Comparison of ENCODE assay signal across 19 cellular contexts in genomic region chr4:3847211-3847940, GRCh38.
A peak's percentile ranks its signal among the peaks of the same experiment; 100 is the strongest.
DNase-seq lines count a peak whose midpoint lies in the region; ATAC-seq, FAIRE-seq and TF ChIP-seq lines count a peak whose summit lies in the region.
"Had no signal": no experiment of that assay in that cellular context is flagged by ENCODE, and none has a peak within 500 bp of the region (broad histone marks: within the 10 kb centered on the region; RNA-seq: fewer than 3 reads in every experiment).

No MANE protein-coding gene starts in this region.

- no peak for TF ChIP-seq RAD21 in H1 (IDR thresholded peaks at IDR 0.05 in 1 of 2, conservative IDR thresholded peaks at IDR 0.05 in 1 of 2; ENCODE audit: low read depth in 2 of 2, low read length in 2 of 2)

- no peak overlapping the region for H3K9ac ChIP-seq in H1 (replicated peaks in 1 of 4; ENCODE audit: extremely low read depth in 1 of 4, low read depth in 3 of 4, low read length in 3 of 4)
- H3K9ac ChIP-seq in mesendoderm (ENCODE audit: low read length): no peak overlapping the region

- FAIRE-seq in H1 (lab: Jason Lieb, UNC): no peak
- FAIRE-seq: A204.1, D721Med, GM12892, GM18507, HepG2 had no signal

- no peak overlapping the region for H2BK120ac ChIP-seq in H1 (replicated peaks; ENCODE audit: low read depth, low read length)
- no peak overlapping the region for H2BK120ac ChIP-seq in mesendoderm (ENCODE audit: low read depth, low read length)

- H4K8ac ChIP-seq in H1 (ENCODE audit: extremely low read depth, insufficient read depth, low read length): no peak overlapping the region
- H4K8ac ChIP-seq in mesendoderm (ENCODE audit: low read depth, low read length): no peak overlapping the region

- H4K20me1 ChIP-seq in H1 (replicated peaks in 1 of 2; ENCODE audit: control insufficient read depth in 1 of 2, insufficient read depth in 2 of 2, low read length in 2 of 2): no peaks in the 10 kb centered on the region

- TF ChIP-seq POLR2A in H1 (IDR thresholded peaks at IDR 0.05; ENCODE audit: control extremely low read depth in 1 of 2, low read depth in 2 of 2, low read length in 2 of 2) (no peak), prostate gland (IDR thresholded peaks at IDR 0.05) (no peak)

- H3K23me2 ChIP-seq in H1 (ENCODE audit: low read depth, low read length): no peaks in the 10 kb centered on the region

- 79% methylated on average over 10 of the region's 11 CpGs; no CpG with 5 or more reads in 1 of the 2 experiments for WGBS in H1 (ENCODE audit: extremely low coverage in 1 of 2, insufficient coverage in 1 of 2, insufficient read length in 1 of 2, insufficient replicate concordance in 2 of 2, low coverage in 1 of 2, low lambda C conversion rate in 2 of 2, missing lambda C conversion rate in 1 of 2), 2 experiments
- WGBS in mesendoderm (ENCODE audit: extremely low coverage, insufficient coverage, low lambda C conversion rate): no CpG with 5 or more reads among the region's 11 CpGs
- WGBS in prostate gland: 87% methylated on average over 11 of the region's 11 CpGs

- intact Hi-C loops in prostate gland (cut with DNase I): no loop called here

- TF ChIP-seq EP300 in H1 (IDR thresholded peaks at IDR 0.05; ENCODE audit: borderline replicate concordance in 1 of 2, low read depth in 2 of 2, low read length in 2 of 2): no peak

- H3K18ac ChIP-seq in H1 (ENCODE audit: extremely low read depth, low read length): no peak overlapping the region
- no peak overlapping the region for H3K18ac ChIP-seq in mesendoderm (ENCODE audit: low read length)

- H3K27me3 ChIP-seq in H1 (replicated peaks in 1 of 4; ENCODE audit: control insufficient read depth in 3 of 4, extremely low read depth in 1 of 4, insufficient read depth in 3 of 4, low read length in 3 of 4) (no peaks in the 10 kb centered on the region; a peak in 1 of 7 replicates), mesendoderm (ENCODE audit: insufficient read depth, low read length, poor library complexity) (no peaks in the 10 kb centered on the region), prostate gland (replicated peaks; ENCODE audit: insufficient read depth) (no peaks in the 10 kb centered on the region)
- H3K27me3 ChIP-seq: BE2C had no signal

- no peak overlapping the region for H4K91ac ChIP-seq in H1 (replicated peaks; ENCODE audit: insufficient read length, low read length)

- peak overlapping the region; percentile 60; the same call in 1 of the 2 replicates for H2BK5ac ChIP-seq in H1 (ENCODE audit: low read depth, low read length)
- peak overlapping the region; percentile 34 for H2BK5ac ChIP-seq in mesendoderm (ENCODE audit: low read length)

- H3K27ac ChIP-seq in H1 (ENCODE audit: low read depth, low read length) (no peak overlapping the region), mesendoderm (ENCODE audit: low read depth, low read length) (peak overlapping the region; percentile 55), prostate gland (no peak overlapping the region)

- no peaks in the 10 kb centered on the region for H3K36me3 ChIP-seq in H1 (ENCODE audit: control insufficient read depth in 2 of 4, insufficient read depth in 4 of 4, low read length in 3 of 4)
- H3K36me3 ChIP-seq in mesendoderm (ENCODE audit: control insufficient read depth, insufficient read depth, low read length): no peaks in the 10 kb centered on the region
- H3K36me3 ChIP-seq in prostate gland: no peaks in the 10 kb centered on the region
- H3K36me3 ChIP-seq: BE2C, HAP-1 had no signal

- H3K56ac ChIP-seq in H1 (replicated peaks; ENCODE audit: insufficient read length, low read depth, low read length): no peak overlapping the region
- H3K56ac ChIP-seq in mesendoderm (ENCODE audit: low read length): peak overlapping the region; percentile 59

- DNase-seq in NCI-H82 treated with DMSO at 0.1 percent for 48 hours (lab: John Stamatoyannopoulos, UW; ENCODE audit: unreplicated experiment) (peak; percentile 12), H1 (ENCODE audit: low read depth in 1 of 2, low spot score in 2 of 2) (no peak), mesendoderm (peak; percentile 97), pons (ENCODE audit: low spot score) (no peak), prostate gland (ENCODE audit: low spot score) (no peak), NCI-H187 treated with DMSO at 0.1 percent for 48 hours (lab: John Stamatoyannopoulos, UW) (no peak)
- DNase-seq: ACHN; BE2C; C1 segment of cervical spinal cord; Caco-2; CD4-positive, CD25-positive, alpha-beta regulatory T cell; GDM1 had no signal

- no peak overlapping the region for H4K5ac ChIP-seq in H1 (ENCODE audit: insufficient read length, low read depth, low read length)
- no peak overlapping the region for H4K5ac ChIP-seq in mesendoderm (ENCODE audit: low read length)

- TF ChIP-seq CTCF in H1 (IDR thresholded peaks at IDR 0.05; ENCODE audit: control extremely low read depth in 1 of 3, insufficient read depth in 1 of 3, low read depth in 1 of 3, low read length in 3 of 3) (no peak), prostate gland (IDR thresholded peaks at IDR 0.05) (no peak)

- no peak overlapping the region for H2BK20ac ChIP-seq in H1 (ENCODE audit: low read length)

- H2BK15ac ChIP-seq in H1 (ENCODE audit: low read length): no peak overlapping the region
- no peak overlapping the region for H2BK15ac ChIP-seq in mesendoderm (replicated peaks; ENCODE audit: low read depth)

- H3K4me3 ChIP-seq in H1 (ENCODE audit: extremely low read depth in 1 of 4, insufficient read depth in 2 of 4, low read depth in 3 of 4, low read length in 4 of 4) (no peak overlapping the region), mesendoderm (ENCODE audit: low read length) (no peak overlapping the region), prostate gland (no peak overlapping the region)
- H3K4me3 ChIP-seq: HAP-1 had no signal

- H2AK5ac ChIP-seq in H1 (ENCODE audit: low read depth, low read length) (no peak overlapping the region), mesendoderm (ENCODE audit: low read length) (no peak overlapping the region)

- no peak overlapping the region for H3K14ac ChIP-seq in H1 (ENCODE audit: insufficient read length)

- H3K4ac ChIP-seq in H1 (replicated peaks; ENCODE audit: insufficient read length, low read depth, low read length) (no peak overlapping the region), mesendoderm (ENCODE audit: low read depth, low read length) (peak overlapping the region; percentile 7)

- H2BK12ac ChIP-seq in H1 (ENCODE audit: low read depth, low read length): no peak overlapping the region; the same call in 1 of the 2 replicates

- H3K4me1 ChIP-seq in H1 (replicated peaks in 1 of 4; ENCODE audit: control insufficient read depth in 3 of 4, insufficient read depth in 4 of 4, low read length in 3 of 4) (peaks cover 0 to 9% (median 5%) of the 10 kb centered on the region in 4 experiments; a peak in 6 of 7 replicates), mesendoderm (ENCODE audit: control insufficient read depth, low read depth, low read length) (peaks cover 11% of the 10 kb centered on the region), prostate gland (replicated peaks) (no peaks in the 10 kb centered on the region)
- H3K4me1 ChIP-seq: Caco-2, HAP-1 had no signal

- no peak overlapping the region for H3K4me2 ChIP-seq in H1 (ENCODE audit: insufficient read depth in 1 of 2, low read depth in 2 of 2, low read length in 2 of 2)
- H3K4me2 ChIP-seq in mesendoderm (ENCODE audit: low read length): no peak overlapping the region

- H3K79me2 ChIP-seq in H1 (ENCODE audit: control insufficient read depth in 1 of 2, insufficient read depth in 2 of 2, low read length in 2 of 2) (no peaks in the 10 kb centered on the region), mesendoderm (ENCODE audit: control insufficient read depth, insufficient read depth, low read length) (no peaks in the 10 kb centered on the region)

- POLR2A ChIA-PET in H1 (lab: Charles Lee; ENCODE audit: partially characterized antibody): interaction anchor here (0.9 kb wide), 1 partner anchor 17 kb away, joined by 3 read pairs; no protein-coding TSS in a partner anchor

- H3K23ac ChIP-seq in H1 (ENCODE audit: insufficient read length) (no peak overlapping the region), mesendoderm (ENCODE audit: low read length) (no peak overlapping the region)

- ATAC-seq in GM21367 (IDR thresholded peaks at IDR 0.05; ENCODE audit: unreplicated experiment): no peak
- ATAC-seq: HepG2 had no signal

- CTCF ChIA-PET in H1 (lab: Charles Lee; ENCODE audit: partially characterized antibody): interaction anchor here (1.1 to 3.4 kb wide), 6 partner anchors 10 to 155 kb away, joined by 3 to 20 read pairs (median 3); no protein-coding TSS in a partner anchor

- H3K9me3 ChIP-seq in H1 (ENCODE audit: insufficient read depth in 2 of 2, low read depth in 1 of 2, low read length in 1 of 2): peaks cover 3 to 8% of the 10 kb centered on the region in 2 experiments; a peak in 3 of 4 replicates
- H3K9me3 ChIP-seq in prostate gland: no peaks in the 10 kb centered on the region
- H3K9me3 ChIP-seq: BE2C, Caco-2, HAP-1 had no signal

- no peaks in the 10 kb centered on the region for H3K79me1 ChIP-seq in H1 (ENCODE audit: low read depth, low read length)
- no peaks in the 10 kb centered on the region for H3K79me1 ChIP-seq in mesendoderm (ENCODE audit: low read length)

- H2AFZ ChIP-seq in H1 (ENCODE audit: low read length): no peak overlapping the region; the same call in 1 of the 2 replicates

TF ChIP-seq in H1, 55 proteins besides CTCF, POLR2A, EP300 and RAD21 (continues in another document):
- TF ChIP-seq MAFK (IDR thresholded peaks at IDR 0.05; ENCODE audit: low read depth, low read length) (no peak), BRCA1 (IDR thresholded peaks at IDR 0.05; ENCODE audit: low read depth, low read length) (no peak), RNF2 (IDR thresholded peaks at IDR 0.05; ENCODE audit: borderline replicate concordance, low read depth, low read length, missing control alignments, poor library complexity, severe bottlenecking) (no peak), SAP30 (IDR thresholded peaks at IDR 0.05; ENCODE audit: insufficient read depth, insufficient replicate concordance, low read length) (no peak), MAX (IDR thresholded peaks at IDR 0.05) (no peak), SP4 (IDR thresholded peaks at IDR 0.05; ENCODE audit: low read length) (no peak), BCL11A (IDR thresholded peaks at IDR 0.05; ENCODE audit: low read depth in 2 of 2, low read length in 2 of 2) (no peak), TEAD4 (IDR thresholded peaks at IDR 0.05; ENCODE audit: low read depth, low read length) (no peak), SIN3A (conservative IDR thresholded peaks at IDR 0.05 in 1 of 2, IDR thresholded peaks at IDR 0.05 in 1 of 2; ENCODE audit: low read depth in 1 of 2, low read length in 2 of 2) (no peak), TAF1 (IDR thresholded peaks at IDR 0.05; ENCODE audit: low read depth, low read length) (no peak), CEBPB (IDR thresholded peaks at IDR 0.05; ENCODE audit: low read depth, low read length) (no peak), SIRT6 (IDR thresholded peaks at IDR 0.05; ENCODE audit: low read length) (no peak), NRF1 (IDR thresholded peaks at IDR 0.05; ENCODE audit: low read depth, low read length) (no peak)

Comparison
In these comparisons a context has a peak if more than half of its experiments do, and no peak if none do; other contexts are left out.
1. DNase-seq: peak in NCI-H82 treated with DMSO at 0.1 percent for 48 hours (single experiment) and mesendoderm (single experiment); none in H1 (0 of 2), pons (single experiment), prostate gland (single experiment) and NCI-H187 treated with DMSO at 0.1 percent for 48 hours (single experiment).